ENCODE assay signal across 1 cellular context in the genomic region with DNA sequence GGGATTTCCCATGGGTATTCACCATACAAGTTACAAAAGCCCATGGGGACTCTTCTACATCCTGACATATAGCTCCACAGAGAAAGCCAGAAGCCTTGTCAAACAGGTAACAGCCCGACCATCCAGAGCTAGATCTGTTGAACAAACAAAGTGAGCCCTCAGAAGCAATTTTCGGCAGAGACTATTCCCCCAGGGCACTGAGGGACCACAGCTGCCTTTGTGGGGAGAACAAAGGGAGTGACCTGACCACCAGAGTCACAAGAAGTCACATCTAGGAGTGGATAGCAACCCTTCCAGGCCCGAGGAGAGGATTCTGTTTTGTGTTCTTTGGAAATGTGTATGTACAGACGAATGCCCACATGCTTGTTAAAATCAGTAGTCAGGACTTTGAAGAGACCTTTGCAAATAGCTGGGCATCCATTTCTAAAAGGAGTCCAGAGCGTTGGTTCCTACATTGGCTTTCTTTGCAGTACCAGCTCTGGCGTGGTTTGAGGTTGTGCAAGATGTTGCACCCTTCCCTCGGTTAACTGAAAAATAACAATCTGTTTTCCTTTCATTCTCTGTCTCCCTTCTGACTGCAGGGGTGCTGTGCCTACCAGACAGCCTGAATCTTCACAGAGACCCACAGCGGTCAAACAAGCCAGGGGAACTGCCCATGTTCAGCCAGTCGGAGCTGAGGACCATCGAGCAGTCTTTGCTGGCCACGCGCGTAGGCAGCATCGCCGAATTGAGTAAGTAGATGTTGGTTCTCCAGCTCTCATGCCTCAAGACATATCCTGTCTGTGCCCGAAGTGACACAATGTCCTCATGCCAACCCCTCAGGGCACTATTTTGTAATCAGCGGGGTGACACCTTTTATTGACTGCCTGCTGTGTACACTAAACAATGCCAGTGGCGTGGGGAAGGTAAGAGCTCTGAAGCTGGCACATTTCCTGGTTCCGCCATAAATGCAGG.
TF ChIP-seq lines count a peak whose summit lies in the region.

No MANE protein-coding gene starts in this region.

TF ChIP-seq in WTC11, 78 proteins besides CTCF, POLR2A, EP300 and RAD21 (continued from another document):
- no peak for TF ChIP-seq CREB1 (CRISPR knock-in tag; IDR thresholded peaks at IDR 0.05)
- no peak for TF ChIP-seq OVOL2 (CRISPR knock-in tag; IDR thresholded peaks at IDR 0.05; ENCODE audit: borderline replicate concordance)
- TF ChIP-seq ZNF317 (CRISPR knock-in tag; IDR thresholded peaks at IDR 0.05; ENCODE audit: borderline replicate concordance, low read depth) = no peak
- TF ChIP-seq CREM (CRISPR knock-in tag; IDR thresholded peaks at IDR 0.05) = no peak
- TF ChIP-seq, protein P1, sequence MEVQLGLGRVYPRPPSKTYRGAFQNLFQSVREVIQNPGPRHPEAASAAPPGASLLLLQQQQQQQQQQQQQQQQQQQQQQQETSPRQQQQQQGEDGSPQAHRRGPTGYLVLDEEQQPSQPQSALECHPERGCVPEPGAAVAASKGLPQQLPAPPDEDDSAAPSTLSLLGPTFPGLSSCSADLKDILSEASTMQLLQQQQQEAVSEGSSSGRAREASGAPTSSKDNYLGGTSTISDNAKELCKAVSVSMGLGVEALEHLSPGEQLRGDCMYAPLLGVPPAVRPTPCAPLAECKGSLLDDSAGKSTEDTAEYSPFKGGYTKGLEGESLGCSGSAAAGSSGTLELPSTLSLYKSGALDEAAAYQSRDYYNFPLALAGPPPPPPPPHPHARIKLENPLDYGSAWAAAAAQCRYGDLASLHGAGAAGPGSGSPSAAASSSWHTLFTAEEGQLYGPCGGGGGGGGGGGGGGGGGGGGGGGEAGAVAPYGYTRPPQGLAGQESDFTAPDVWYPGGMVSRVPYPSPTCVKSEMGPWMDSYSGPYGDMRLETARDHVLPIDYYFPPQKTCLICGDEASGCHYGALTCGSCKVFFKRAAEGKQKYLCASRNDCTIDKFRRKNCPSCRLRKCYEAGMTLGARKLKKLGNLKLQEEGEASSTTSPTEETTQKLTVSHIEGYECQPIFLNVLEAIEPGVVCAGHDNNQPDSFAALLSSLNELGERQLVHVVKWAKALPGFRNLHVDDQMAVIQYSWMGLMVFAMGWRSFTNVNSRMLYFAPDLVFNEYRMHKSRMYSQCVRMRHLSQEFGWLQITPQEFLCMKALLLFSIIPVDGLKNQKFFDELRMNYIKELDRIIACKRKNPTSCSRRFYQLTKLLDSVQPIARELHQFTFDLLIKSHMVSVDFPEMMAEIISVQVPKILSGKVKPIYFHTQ (CRISPR knock-in tag; IDR thresholded peaks at IDR 0.05) = no peak
- TF ChIP-seq, protein P2, sequence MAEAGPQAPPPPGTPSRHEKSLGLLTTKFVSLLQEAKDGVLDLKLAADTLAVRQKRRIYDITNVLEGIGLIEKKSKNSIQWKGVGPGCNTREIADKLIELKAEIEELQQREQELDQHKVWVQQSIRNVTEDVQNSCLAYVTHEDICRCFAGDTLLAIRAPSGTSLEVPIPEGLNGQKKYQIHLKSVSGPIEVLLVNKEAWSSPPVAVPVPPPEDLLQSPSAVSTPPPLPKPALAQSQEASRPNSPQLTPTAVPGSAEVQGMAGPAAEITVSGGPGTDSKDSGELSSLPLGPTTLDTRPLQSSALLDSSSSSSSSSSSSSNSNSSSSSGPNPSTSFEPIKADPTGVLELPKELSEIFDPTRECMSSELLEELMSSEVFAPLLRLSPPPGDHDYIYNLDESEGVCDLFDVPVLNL (CRISPR knock-in tag; IDR thresholded peaks at IDR 0.05; ENCODE audit: borderline replicate concordance, low read depth) = no peak
- TF ChIP-seq ZNF416 (CRISPR knock-in tag; IDR thresholded peaks at IDR 0.05) = no peak
- no peak for TF ChIP-seq FOXP1 (CRISPR knock-in tag; IDR thresholded peaks at IDR 0.05; ENCODE audit: borderline replicate concordance)
- TF ChIP-seq NR3C1 (CRISPR knock-in tag; conservative IDR thresholded peaks at IDR 0.05; ENCODE audit: low read depth) = no peak
- TF ChIP-seq ZNF219 (CRISPR knock-in tag; IDR thresholded peaks at IDR 0.05; ENCODE audit: borderline replicate concordance) = no peak
- TF ChIP-seq, protein P3, sequence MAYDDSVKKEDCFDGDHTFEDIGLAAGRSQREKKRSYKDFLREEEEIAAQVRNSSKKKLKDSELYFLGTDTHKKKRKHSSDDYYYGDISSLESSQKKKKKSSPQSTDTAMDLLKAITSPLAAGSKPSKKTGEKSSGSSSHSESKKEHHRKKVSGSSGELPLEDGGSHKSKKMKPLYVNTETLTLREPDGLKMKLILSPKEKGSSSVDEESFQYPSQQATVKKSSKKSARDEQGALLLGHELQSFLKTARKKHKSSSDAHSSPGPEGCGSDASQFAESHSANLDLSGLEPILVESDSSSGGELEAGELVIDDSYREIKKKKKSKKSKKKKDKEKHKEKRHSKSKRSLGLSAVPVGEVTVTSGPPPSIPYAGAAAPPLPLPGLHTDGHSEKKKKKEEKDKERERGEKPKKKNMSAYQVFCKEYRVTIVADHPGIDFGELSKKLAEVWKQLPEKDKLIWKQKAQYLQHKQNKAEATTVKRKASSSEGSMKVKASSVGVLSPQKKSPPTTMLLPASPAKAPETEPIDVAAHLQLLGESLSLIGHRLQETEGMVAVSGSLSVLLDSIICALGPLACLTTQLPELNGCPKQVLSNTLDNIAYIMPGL (CRISPR knock-in tag; IDR thresholded peaks at IDR 0.05) = no peak
- TF ChIP-seq, protein P4, sequence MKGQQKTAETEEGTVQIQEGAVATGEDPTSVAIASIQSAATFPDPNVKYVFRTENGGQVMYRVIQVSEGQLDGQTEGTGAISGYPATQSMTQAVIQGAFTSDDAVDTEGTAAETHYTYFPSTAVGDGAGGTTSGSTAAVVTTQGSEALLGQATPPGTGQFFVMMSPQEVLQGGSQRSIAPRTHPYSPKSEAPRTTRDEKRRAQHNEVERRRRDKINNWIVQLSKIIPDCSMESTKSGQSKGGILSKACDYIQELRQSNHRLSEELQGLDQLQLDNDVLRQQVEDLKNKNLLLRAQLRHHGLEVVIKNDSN (CRISPR knock-in tag; IDR thresholded peaks at IDR 0.05) = no peak
